ENCODE assay signal across 1 cellular context in the genomic region with DNA sequence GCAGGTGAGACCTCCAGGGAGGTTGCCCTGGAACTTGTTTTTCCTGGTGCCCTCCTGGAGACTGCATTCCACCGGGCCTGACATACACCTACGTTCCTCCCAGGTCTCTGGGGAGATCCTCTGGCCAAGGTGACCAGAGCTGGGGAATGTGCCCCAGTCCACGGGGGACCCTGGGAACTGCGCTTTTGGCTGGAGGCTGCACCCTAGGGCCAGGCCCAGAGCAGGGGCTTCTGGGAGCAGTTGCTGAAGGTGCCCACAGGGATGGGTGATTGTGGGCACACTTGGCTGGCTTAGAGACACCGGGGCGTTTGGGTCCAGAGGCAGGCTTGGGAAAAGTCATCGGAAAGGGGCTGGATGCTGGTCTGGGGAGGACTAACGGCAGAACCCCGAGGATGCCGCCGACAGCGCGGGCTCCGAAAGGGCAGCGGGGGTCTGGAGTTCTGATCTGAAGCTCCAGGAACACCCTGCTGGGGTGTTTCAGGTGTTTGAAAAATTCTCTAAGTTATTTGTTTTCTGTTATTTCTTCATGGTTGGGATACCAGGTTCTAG.
A peak's percentile ranks its signal among the peaks of the same experiment; 100 is the strongest.
TF ChIP-seq lines count a peak whose summit lies in the region.

No MANE protein-coding gene starts in this region.

TF ChIP-seq in HepG2, 621 proteins besides CTCF, POLR2A, EP300 and RAD21 (continued from another document and continues in another):
- no peak for TF ChIP-seq ZNF790 (CRISPR knock-in tag; IDR thresholded peaks at IDR 0.05; ENCODE audit: borderline replicate concordance)
- TF ChIP-seq ARID2 (CRISPR knock-in tag; IDR thresholded peaks at IDR 0.05; ENCODE audit: borderline replicate concordance): no peak
- TF ChIP-seq, protein P1, sequence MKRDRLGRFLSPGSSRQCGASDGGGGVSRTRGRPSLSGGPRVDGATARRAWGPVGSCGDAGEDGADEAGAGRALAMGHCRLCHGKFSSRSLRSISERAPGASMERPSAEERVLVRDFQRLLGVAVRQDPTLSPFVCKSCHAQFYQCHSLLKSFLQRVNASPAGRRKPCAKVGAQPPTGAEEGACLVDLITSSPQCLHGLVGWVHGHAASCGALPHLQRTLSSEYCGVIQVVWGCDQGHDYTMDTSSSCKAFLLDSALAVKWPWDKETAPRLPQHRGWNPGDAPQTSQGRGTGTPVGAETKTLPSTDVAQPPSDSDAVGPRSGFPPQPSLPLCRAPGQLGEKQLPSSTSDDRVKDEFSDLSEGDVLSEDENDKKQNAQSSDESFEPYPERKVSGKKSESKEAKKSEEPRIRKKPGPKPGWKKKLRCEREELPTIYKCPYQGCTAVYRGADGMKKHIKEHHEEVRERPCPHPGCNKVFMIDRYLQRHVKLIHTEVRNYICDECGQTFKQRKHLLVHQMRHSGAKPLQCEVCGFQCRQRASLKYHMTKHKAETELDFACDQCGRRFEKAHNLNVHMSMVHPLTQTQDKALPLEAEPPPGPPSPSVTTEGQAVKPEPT (CRISPR knock-in tag; IDR thresholded peaks at IDR 0.05; ENCODE audit: low read depth): no peak
- no peak for TF ChIP-seq CHCHD3 (CRISPR knock-in tag; IDR thresholded peaks at IDR 0.05)
- no peak for TF ChIP-seq ATF1 (CRISPR knock-in tag; IDR thresholded peaks at IDR 0.05)
- no peak for TF ChIP-seq ZNF737 (CRISPR knock-in tag; IDR thresholded peaks at IDR 0.05; ENCODE audit: borderline replicate concordance)
- TF ChIP-seq, protein P2, sequence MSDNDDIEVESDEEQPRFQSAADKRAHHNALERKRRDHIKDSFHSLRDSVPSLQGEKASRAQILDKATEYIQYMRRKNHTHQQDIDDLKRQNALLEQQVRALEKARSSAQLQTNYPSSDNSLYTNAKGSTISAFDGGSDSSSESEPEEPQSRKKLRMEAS (IDR thresholded peaks at IDR 0.05): no peak
- no peak for TF ChIP-seq ZNF7 (CRISPR knock-in tag; IDR thresholded peaks at IDR 0.05)
- TF ChIP-seq ASH2L (IDR thresholded peaks at IDR 0.05; ENCODE audit: insufficient read length, low read depth, low read length): no peak
- no peak for TF ChIP-seq TMF1 (CRISPR knock-in tag; IDR thresholded peaks at IDR 0.05; ENCODE audit: low read depth)
- no peak for TF ChIP-seq ELF1 (CRISPR knock-in tag; IDR thresholded peaks at IDR 0.05)
- TF ChIP-seq MEIS1 (CRISPR knock-in tag; IDR thresholded peaks at IDR 0.05; ENCODE audit: borderline replicate concordance): no peak
- TF ChIP-seq ZNF30 (CRISPR knock-in tag; IDR thresholded peaks at IDR 0.05): no peak
- TF ChIP-seq ZNF232 (CRISPR knock-in tag; IDR thresholded peaks at IDR 0.05; ENCODE audit: borderline replicate concordance): no peak
- TF ChIP-seq, protein P3, sequence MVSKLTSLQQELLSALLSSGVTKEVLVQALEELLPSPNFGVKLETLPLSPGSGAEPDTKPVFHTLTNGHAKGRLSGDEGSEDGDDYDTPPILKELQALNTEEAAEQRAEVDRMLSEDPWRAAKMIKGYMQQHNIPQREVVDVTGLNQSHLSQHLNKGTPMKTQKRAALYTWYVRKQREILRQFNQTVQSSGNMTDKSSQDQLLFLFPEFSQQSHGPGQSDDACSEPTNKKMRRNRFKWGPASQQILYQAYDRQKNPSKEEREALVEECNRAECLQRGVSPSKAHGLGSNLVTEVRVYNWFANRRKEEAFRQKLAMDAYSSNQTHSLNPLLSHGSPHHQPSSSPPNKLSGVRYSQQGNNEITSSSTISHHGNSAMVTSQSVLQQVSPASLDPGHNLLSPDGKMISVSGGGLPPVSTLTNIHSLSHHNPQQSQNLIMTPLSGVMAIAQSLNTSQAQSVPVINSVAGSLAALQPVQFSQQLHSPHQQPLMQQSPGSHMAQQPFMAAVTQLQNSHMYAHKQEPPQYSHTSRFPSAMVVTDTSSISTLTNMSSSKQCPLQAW (CRISPR knock-in tag; IDR thresholded peaks at IDR 0.05): no peak
- TF ChIP-seq, protein P4, sequence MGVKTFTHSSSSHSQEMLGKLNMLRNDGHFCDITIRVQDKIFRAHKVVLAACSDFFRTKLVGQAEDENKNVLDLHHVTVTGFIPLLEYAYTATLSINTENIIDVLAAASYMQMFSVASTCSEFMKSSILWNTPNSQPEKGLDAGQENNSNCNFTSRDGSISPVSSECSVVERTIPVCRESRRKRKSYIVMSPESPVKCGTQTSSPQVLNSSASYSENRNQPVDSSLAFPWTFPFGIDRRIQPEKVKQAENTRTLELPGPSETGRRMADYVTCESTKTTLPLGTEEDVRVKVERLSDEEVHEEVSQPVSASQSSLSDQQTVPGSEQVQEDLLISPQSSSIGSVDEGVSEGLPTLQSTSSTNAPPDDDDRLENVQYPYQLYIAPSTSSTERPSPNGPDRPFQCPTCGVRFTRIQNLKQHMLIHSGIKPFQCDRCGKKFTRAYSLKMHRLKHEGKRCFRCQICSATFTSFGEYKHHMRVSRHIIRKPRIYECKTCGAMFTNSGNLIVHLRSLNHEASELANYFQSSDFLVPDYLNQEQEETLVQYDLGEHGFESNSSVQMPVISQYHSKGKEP (CRISPR knock-in tag; IDR thresholded peaks at IDR 0.05): no peak
- TF ChIP-seq IRX3 (CRISPR knock-in tag; IDR thresholded peaks at IDR 0.05; ENCODE audit: borderline replicate concordance, low read depth): no peak
- no peak for TF ChIP-seq PRPF4 (IDR thresholded peaks at IDR 0.05; ENCODE audit: low read depth, low read length, poor library complexity, severe bottlenecking)
- TF ChIP-seq ZNF768 (CRISPR knock-in tag; IDR thresholded peaks at IDR 0.05): no peak
- TF ChIP-seq ZZZ3 (CRISPR knock-in tag; IDR thresholded peaks at IDR 0.05; ENCODE audit: borderline replicate concordance): no peak
- TF ChIP-seq ZNF33A (CRISPR knock-in tag; IDR thresholded peaks at IDR 0.05; ENCODE audit: borderline replicate concordance): no peak
- no peak for TF ChIP-seq BHLHE40 (IDR thresholded peaks at IDR 0.05; ENCODE audit: low read length)
- TF ChIP-seq CC2D1A (CRISPR knock-in tag; IDR thresholded peaks at IDR 0.05): no peak
- TF ChIP-seq ADNP (CRISPR knock-in tag; IDR thresholded peaks at IDR 0.05): no peak
- TF ChIP-seq KLF13 (CRISPR knock-in tag; IDR thresholded peaks at IDR 0.05): no peak
- no peak for TF ChIP-seq MAFK (conservative IDR thresholded peaks at IDR 0.05 in 1 of 2, IDR thresholded peaks at IDR 0.05 in 1 of 2; ENCODE audit: low read length in 2 of 2)
- TF ChIP-seq, protein P5, sequence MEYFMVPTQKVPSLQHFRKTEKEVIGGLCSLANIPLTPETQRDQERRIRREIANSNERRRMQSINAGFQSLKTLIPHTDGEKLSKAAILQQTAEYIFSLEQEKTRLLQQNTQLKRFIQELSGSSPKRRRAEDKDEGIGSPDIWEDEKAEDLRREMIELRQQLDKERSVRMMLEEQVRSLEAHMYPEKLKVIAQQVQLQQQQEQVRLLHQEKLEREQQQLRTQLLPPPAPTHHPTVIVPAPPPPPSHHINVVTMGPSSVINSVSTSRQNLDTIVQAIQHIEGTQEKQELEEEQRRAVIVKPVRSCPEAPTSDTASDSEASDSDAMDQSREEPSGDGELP (IDR thresholded peaks at IDR 0.05; ENCODE audit: borderline replicate concordance, low read depth): 0 out of 2 replicates have a peak, but pooled peaks have one; percentile 1
- TF ChIP-seq, protein P6, sequence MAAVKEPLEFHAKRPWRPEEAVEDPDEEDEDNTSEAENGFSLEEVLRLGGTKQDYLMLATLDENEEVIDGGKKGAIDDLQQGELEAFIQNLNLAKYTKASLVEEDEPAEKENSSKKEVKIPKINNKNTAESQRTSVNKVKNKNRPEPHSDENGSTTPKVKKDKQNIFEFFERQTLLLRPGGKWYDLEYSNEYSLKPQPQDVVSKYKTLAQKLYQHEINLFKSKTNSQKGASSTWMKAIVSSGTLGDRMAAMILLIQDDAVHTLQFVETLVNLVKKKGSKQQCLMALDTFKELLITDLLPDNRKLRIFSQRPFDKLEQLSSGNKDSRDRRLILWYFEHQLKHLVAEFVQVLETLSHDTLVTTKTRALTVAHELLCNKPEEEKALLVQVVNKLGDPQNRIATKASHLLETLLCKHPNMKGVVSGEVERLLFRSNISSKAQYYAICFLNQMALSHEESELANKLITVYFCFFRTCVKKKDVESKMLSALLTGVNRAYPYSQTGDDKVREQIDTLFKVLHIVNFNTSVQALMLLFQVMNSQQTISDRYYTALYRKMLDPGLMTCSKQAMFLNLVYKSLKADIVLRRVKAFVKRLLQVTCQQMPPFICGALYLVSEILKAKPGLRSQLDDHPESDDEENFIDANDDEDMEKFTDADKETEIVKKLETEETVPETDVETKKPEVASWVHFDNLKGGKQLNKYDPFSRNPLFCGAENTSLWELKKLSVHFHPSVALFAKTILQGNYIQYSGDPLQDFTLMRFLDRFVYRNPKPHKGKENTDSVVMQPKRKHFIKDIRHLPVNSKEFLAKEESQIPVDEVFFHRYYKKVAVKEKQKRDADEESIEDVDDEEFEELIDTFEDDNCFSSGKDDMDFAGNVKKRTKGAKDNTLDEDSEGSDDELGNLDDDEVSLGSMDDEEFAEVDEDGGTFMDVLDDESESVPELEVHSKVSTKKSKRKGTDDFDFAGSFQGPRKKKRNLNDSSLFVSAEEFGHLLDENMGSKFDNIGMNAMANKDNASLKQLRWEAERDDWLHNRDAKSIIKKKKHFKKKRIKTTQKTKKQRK (IDR thresholded peaks at IDR 0.05; ENCODE audit: low read length): no peak
- TF ChIP-seq POLR2G (IDR thresholded peaks at IDR 0.05; ENCODE audit: low read depth, low read length): 0 out of 2 replicates have a peak, but pooled peaks have one; percentile 7
- TF ChIP-seq, protein P7, sequence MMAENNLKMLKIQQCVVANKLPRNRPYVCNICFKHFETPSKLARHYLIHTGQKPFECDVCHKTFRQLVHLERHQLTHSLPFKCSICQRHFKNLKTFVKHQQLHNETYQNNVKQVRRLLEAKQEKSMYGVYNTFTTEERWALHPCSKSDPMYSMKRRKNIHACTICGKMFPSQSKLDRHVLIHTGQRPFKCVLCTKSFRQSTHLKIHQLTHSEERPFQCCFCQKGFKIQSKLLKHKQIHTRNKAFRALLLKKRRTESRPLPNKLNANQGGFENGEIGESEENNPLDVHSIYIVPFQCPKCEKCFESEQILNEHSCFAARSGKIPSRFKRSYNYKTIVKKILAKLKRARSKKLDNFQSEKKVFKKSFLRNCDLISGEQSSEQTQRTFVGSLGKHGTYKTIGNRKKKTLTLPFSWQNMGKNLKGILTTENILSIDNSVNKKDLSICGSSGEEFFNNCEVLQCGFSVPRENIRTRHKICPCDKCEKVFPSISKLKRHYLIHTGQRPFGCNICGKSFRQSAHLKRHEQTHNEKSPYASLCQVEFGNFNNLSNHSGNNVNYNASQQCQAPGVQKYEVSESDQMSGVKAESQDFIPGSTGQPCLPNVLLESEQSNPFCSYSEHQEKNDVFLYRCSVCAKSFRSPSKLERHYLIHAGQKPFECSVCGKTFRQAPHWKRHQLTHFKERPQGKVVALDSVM (CRISPR knock-in tag; IDR thresholded peaks at IDR 0.05): peak; percentile 47; the same call in 1 of the 2 replicates
- TF ChIP-seq CAMTA2 (CRISPR knock-in tag; IDR thresholded peaks at IDR 0.05; ENCODE audit: borderline replicate concordance): no peak
- no peak for TF ChIP-seq NR1H2 (CRISPR knock-in tag; IDR thresholded peaks at IDR 0.05; ENCODE audit: borderline replicate concordance, low read depth)
- TF ChIP-seq MEIS2 (CRISPR knock-in tag; IDR thresholded peaks at IDR 0.05): no peak
- TF ChIP-seq HNRNPL (IDR thresholded peaks at IDR 0.05; ENCODE audit: low read depth, low read length): peak; percentile 78
- no peak for TF ChIP-seq GATAD1 (CRISPR knock-in tag; IDR thresholded peaks at IDR 0.05)
- TF ChIP-seq, protein P8, sequence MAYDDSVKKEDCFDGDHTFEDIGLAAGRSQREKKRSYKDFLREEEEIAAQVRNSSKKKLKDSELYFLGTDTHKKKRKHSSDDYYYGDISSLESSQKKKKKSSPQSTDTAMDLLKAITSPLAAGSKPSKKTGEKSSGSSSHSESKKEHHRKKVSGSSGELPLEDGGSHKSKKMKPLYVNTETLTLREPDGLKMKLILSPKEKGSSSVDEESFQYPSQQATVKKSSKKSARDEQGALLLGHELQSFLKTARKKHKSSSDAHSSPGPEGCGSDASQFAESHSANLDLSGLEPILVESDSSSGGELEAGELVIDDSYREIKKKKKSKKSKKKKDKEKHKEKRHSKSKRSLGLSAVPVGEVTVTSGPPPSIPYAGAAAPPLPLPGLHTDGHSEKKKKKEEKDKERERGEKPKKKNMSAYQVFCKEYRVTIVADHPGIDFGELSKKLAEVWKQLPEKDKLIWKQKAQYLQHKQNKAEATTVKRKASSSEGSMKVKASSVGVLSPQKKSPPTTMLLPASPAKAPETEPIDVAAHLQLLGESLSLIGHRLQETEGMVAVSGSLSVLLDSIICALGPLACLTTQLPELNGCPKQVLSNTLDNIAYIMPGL (CRISPR knock-in tag; IDR thresholded peaks at IDR 0.05; ENCODE audit: borderline replicate concordance in 1 of 2, low read depth in 1 of 2): no peak
- TF ChIP-seq ZBTB20 (CRISPR knock-in tag; IDR thresholded peaks at IDR 0.05; ENCODE audit: borderline replicate concordance, low read depth): no peak
- TF ChIP-seq REXO4 (CRISPR knock-in tag; IDR thresholded peaks at IDR 0.05; ENCODE audit: borderline replicate concordance): no peak
- no peak for TF ChIP-seq KDM5B (CRISPR knock-in tag; IDR thresholded peaks at IDR 0.05; ENCODE audit: borderline replicate concordance)
- no peak for TF ChIP-seq ZNF441 (CRISPR knock-in tag; IDR thresholded peaks at IDR 0.05; ENCODE audit: borderline replicate concordance)
- no peak for TF ChIP-seq FOXA3 (CRISPR knock-in tag; IDR thresholded peaks at IDR 0.05)
- TF ChIP-seq, protein P9, sequence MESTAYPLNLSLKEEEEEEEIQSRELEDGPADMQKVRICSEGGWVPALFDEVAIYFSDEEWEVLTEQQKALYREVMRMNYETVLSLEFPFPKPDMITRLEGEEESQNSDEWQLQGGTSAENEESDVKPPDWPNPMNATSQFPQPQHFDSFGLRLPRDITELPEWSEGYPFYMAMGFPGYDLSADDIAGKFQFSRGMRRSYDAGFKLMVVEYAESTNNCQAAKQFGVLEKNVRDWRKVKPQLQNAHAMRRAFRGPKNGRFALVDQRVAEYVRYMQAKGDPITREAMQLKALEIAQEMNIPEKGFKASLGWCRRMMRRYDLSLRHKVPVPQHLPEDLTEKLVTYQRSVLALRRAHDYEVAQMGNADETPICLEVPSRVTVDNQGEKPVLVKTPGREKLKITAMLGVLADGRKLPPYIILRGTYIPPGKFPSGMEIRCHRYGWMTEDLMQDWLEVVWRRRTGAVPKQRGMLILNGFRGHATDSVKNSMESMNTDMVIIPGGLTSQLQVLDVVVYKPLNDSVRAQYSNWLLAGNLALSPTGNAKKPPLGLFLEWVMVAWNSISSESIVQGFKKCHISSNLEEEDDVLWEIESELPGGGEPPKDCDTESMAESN (CRISPR knock-in tag; conservative IDR thresholded peaks at IDR 0.05): no peak
- TF ChIP-seq SNAI1 (CRISPR knock-in tag; IDR thresholded peaks at IDR 0.05; ENCODE audit: borderline replicate concordance): no peak; the same call in 1 of the 2 replicates
- TF ChIP-seq, protein P10, sequence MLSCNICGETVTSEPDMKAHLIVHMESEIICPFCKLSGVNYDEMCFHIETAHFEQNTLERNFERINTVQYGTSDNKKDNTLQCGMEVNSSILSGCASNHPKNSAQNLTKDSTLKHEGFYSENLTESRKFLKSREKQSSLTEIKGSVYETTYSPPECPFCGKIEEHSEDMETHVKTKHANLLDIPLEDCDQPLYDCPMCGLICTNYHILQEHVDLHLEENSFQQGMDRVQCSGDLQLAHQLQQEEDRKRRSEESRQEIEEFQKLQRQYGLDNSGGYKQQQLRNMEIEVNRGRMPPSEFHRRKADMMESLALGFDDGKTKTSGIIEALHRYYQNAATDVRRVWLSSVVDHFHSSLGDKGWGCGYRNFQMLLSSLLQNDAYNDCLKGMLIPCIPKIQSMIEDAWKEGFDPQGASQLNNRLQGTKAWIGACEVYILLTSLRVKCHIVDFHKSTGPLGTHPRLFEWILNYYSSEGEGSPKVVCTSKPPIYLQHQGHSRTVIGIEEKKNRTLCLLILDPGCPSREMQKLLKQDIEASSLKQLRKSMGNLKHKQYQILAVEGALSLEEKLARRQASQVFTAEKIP (CRISPR knock-in tag; IDR thresholded peaks at IDR 0.05; ENCODE audit: borderline replicate concordance): no peak
- TF ChIP-seq SP5 (CRISPR knock-in tag; IDR thresholded peaks at IDR 0.05; ENCODE audit: borderline replicate concordance, low read depth): 0 out of 2 replicates have a peak, but pooled peaks have one; percentile 4
